Comparison of ENCODE assay signal across 21 cellular contexts in the genomic region with DNA sequence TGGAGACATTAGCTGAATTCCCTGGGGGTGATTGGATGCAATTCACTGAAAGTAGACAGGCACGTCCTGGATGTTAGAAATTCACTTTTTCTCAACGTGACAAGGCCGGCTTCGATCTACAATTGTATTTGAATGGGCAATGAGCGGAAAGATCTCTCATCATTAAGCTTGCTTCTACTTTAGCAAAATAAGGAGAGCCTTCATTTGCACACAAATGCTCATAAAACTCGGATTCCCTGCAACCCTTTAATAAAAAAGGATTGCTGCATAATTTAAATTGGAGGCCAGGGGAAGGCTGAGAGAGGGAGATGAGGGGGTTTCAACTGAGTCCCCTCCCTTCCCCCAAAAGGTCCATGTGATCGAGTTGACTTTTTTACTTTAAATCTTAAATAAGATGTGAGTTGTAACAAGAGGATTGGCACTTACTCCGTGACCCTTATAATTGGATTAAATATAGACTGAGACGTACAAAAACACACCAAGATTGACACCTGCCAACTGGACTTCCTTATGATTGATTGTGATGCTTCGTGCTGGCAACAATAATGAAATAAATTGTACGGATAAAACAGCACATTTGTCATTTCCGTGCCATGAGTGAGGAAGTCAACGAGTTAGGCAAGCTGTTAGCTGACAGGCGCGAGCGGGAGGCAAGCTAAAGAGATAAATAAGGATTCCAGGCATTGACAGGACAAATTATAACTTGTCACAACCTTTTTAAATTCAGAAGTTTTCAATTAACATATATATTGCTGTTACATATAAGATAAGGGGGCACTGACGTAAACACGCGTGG. TPM values are rescaled to one million over a fixed set of nuclear protein-coding genes. Genes with fewer than 3 reads are reported as not detected.
DNase-seq lines count a peak whose midpoint lies in the region; ATAC-seq, FAIRE-seq and TF ChIP-seq lines count a peak whose summit lies in the region.
"Had no signal": no experiment of that assay in that cellular context is flagged by ENCODE, and none has a peak within 500 bp of the region (broad histone marks: within the 10 kb centered on the region; RNA-seq: fewer than 3 reads in every experiment).

No MANE protein-coding gene starts in this region.

- TF ChIP-seq POLR2A in GM12891 (IDR thresholded peaks at IDR 0.05; ENCODE audit: low read depth, low read length): no peak

- H4K8ac ChIP-seq in mesendoderm (ENCODE audit: low read depth, low read length): no peak overlapping the region

- ATAC-seq in HG02798 (IDR thresholded peaks at IDR 0.05; ENCODE audit: poor library complexity, unreplicated experiment): no peak
- no peak for ATAC-seq in GM21526 (IDR thresholded peaks at IDR 0.05; ENCODE audit: low FRiP score, unreplicated experiment)
- ATAC-seq: GM12878, Panc1 had no signal

- no peak overlapping the region for H3K27ac ChIP-seq in mesendoderm (ENCODE audit: low read depth, low read length)
- H3K27ac ChIP-seq: 22Rv1, SJCRH30 had no signal

- no peak for TF ChIP-seq CTCF in brain (conservative IDR thresholded peaks at IDR 0.05)

- no CpG with 5 or more reads among the region's 19 CpGs for WGBS in mesendoderm (ENCODE audit: extremely low coverage, insufficient coverage, low lambda C conversion rate)

- no peak overlapping the region for H3K23ac ChIP-seq in mesendoderm (ENCODE audit: low read length)

- H4K5ac ChIP-seq in mesendoderm (ENCODE audit: low read length): no peak overlapping the region

- H3K27me3 ChIP-seq in mesendoderm (ENCODE audit: insufficient read depth, low read length, poor library complexity): peaks cover 81% of the 10 kb centered on the region
- H3K27me3 ChIP-seq: SJCRH30 had no signal

- peak overlapping the region in 4 of 5 experiments; percentile 23 to 81 (median 38) for H3K4me3 Mint-ChIP-seq in brain

- no peak overlapping the region for H3K4me3 ChIP-seq in mesendoderm (ENCODE audit: low read length)
- H3K4me3 ChIP-seq: GM12878, HAP-1, SJCRH30 had no signal

- H2BK5ac ChIP-seq in mesendoderm (ENCODE audit: low read length): no peak overlapping the region

- no peaks in the 10 kb centered on the region for H3K36me3 Mint-ChIP-seq in brain
- H3K36me3 Mint-ChIP-seq: CD4-positive, CD25-positive, alpha-beta regulatory T cell had no signal

- H3K56ac ChIP-seq in mesendoderm (ENCODE audit: low read length): no peak overlapping the region

- no peaks in the 10 kb centered on the region for H3K36me3 ChIP-seq in mesendoderm (ENCODE audit: control insufficient read depth, insufficient read depth, low read length)
- H3K36me3 ChIP-seq: BE2C, HAP-1, SJCRH30 had no signal

- peak in 2 of 3 experiments; percentile 16 to 52 for DNase-seq in NCI-H1417 (lab: John Stamatoyannopoulos, UW)
- no peak for DNase-seq in NCI-H1417 treated with DMSO at 0.1 percent for 48 hours (lab: John Stamatoyannopoulos, UW)
- DNase-seq in GM12891 (ENCODE audit: insufficient read length, low spot score): no peak
- peak; percentile 11 for DNase-seq in mesendoderm
- no peak for DNase-seq in DMS79 treated with DMSO at 0.1 percent for 48 hours (lab: John Stamatoyannopoulos, UW)
- DNase-seq: BE2C; Caco-2; CD4-positive, CD25-positive, alpha-beta regulatory T cell; MM.1S; NCI-H1092; NCI-H2081; NCI-H2227 treated with DMSO at 0.1 percent for 48 hours; NCI-H524 treated with DMSO at 0.1 percent for 48 hours; SJCRH30 had no signal

- H3K27ac Mint-ChIP-seq in brain: peak overlapping the region in 4 of 5 experiments; percentile 19 to 37 (median 28)
- H3K27ac Mint-ChIP-seq: CD4-positive, CD25-positive, alpha-beta regulatory T cell had no signal

- H3K79me2 ChIP-seq in mesendoderm (ENCODE audit: control insufficient read depth, insufficient read depth, low read length): no peaks in the 10 kb centered on the region

- no peak overlapping the region for H3K18ac ChIP-seq in mesendoderm (ENCODE audit: low read length)

- no peak overlapping the region for H2BK120ac ChIP-seq in mesendoderm (ENCODE audit: low read depth, low read length)

- H3K4me1 Mint-ChIP-seq in brain: peaks cover 71% of the 10 kb centered on the region

- H3K9me3 Mint-ChIP-seq in brain: peaks cover 0 to 8% (median 0%) of the 10 kb centered on the region in 5 experiments

- H3K9ac ChIP-seq in mesendoderm (ENCODE audit: low read length): no peak overlapping the region

- no peak overlapping the region for H2BK15ac ChIP-seq in mesendoderm (replicated peaks; ENCODE audit: low read depth)

- no peaks in the 10 kb centered on the region for H3K79me1 ChIP-seq in mesendoderm (ENCODE audit: low read length)

- peaks cover 1% of the 10 kb centered on the region for H3K4me1 ChIP-seq in mesendoderm (ENCODE audit: control insufficient read depth, low read depth, low read length)
- H3K4me1 ChIP-seq: BE2C, SJCRH30 had no signal

- H3K4ac ChIP-seq in mesendoderm (ENCODE audit: low read depth, low read length): no peak overlapping the region

- H2AK5ac ChIP-seq in mesendoderm (ENCODE audit: low read length): no peak overlapping the region

- H3K27me3 Mint-ChIP-seq in brain: peaks cover 77% of the 10 kb centered on the region

- H3K4me2 ChIP-seq in mesendoderm (ENCODE audit: low read length): no peak overlapping the region

- peak; percentile 45 for FAIRE-seq in GM12891 (lab: Jason Lieb, UNC)
- FAIRE-seq: GM12878 had no signal

TF ChIP-seq in GM12891, 5 proteins besides CTCF, POLR2A, EP300 and RAD21:
- no peak for TF ChIP-seq TAF1 (IDR thresholded peaks at IDR 0.05; ENCODE audit: low read depth, low read length)
- no peak for TF ChIP-seq POU2F2 (IDR thresholded peaks at IDR 0.05; ENCODE audit: low read depth, low read length)
- TF ChIP-seq PAX5 (IDR thresholded peaks at IDR 0.05; ENCODE audit: insufficient read depth, low read length, severe bottlenecking): no peak
- TF ChIP-seq POLR2AphosphoS5 (IDR thresholded peaks at IDR 0.05; ENCODE audit: low read depth, low read length): no peak
- no peak for TF ChIP-seq SPI1 (IDR thresholded peaks at IDR 0.05; ENCODE audit: low read depth, low read length)

RNA-seq across cellular contexts. Expression of gene PAX6, which starts 10.9 kb away (rescaled TPM):
- not detected for polyA plus RNA-seq in GM12891 (2012; ENCODE audit: low read depth, missing spikeins)
- polyA plus RNA-seq in brain (ENCODE audit: insufficient read depth, low read depth, low replicate concordance): 16.7 TPM
- polyA plus RNA-seq in mesendoderm (2013, experiment 1 of 2): 0.32 TPM
- 0.24 TPM for polyA plus RNA-seq in mesendoderm (2013, experiment 2 of 2)
- polyA plus RNA-seq: CD4-positive, CD25-positive, alpha-beta regulatory T cell had no signal

Comparison
In these comparisons a context has a peak if more than half of its experiments do, and no peak if none do; other contexts are left out.
1. DNase-seq: peak in NCI-H1417 (2 of 3) and mesendoderm (single experiment); none in NCI-H1417 treated with DMSO at 0.1 percent for 48 hours (single experiment), GM12891 (single experiment) and DMS79 treated with DMSO at 0.1 percent for 48 hours (single experiment).